ENCODE assay signal across 23 cellular contexts in genomic region chr7:114432627-114433026, GRCh38. TPM values are rescaled to one million over a fixed set of nuclear protein-coding genes. Genes with fewer than 3 reads are reported as not detected.
"Had no signal": no experiment of that assay in that cellular context is flagged by ENCODE, and none has a peak within 500 bp of the region (broad histone marks: within the 10 kb centered on the region; RNA-seq: fewer than 3 reads in every experiment).

No MANE protein-coding gene starts in this region.

- H3K36me3 ChIP-seq: brain microvascular endothelial cell, left lung, spleen, upper lobe of left lung had no signal

- H3K9me3 ChIP-seq: left lung, spleen, upper lobe of left lung had no signal

- ATAC-seq: activated CD8-positive, alpha-beta T cell treated with anti-CD3 and anti-CD28 coated beads, Interleukin-2, amount 10 ng/mL, durations not matched to agents 7 days and 5 days; activated naive CD4-positive, alpha-beta T cell treated with anti-CD3 and anti-CD28 coated beads, Interleukin-2, amount 50 U/mL, for 72 hours; left lung; stimulated activated naive CD8-positive, alpha-beta T cell treated with anti-CD3 and anti-CD28 coated beads, Interleukin-15, Interleukin-2, amounts not matched to agents 100 U/mL and 50 U/mL, for 24 hours had no signal

- H3K27me3 ChIP-seq: brain microvascular endothelial cell, hepatocyte, left lung, spleen, upper lobe of left lung had no signal

- H3K79me2 ChIP-seq: hepatocyte had no signal

- H3K4me2 ChIP-seq: hepatocyte had no signal

- H3K27ac ChIP-seq: brain microvascular endothelial cell, hepatocyte, left lung, spleen, upper lobe of left lung, VCaP had no signal

- H3K4me1 ChIP-seq: left lung, spleen, upper lobe of left lung had no signal

- DNase-seq: activated CD4-positive, alpha-beta T cell treated with anti-CD3 and anti-CD28 coated beads, Interleukin-2, amount 50 U/mL, for 1 hour; activated CD4-positive, CD25-positive, alpha-beta regulatory T cell treated with anti-CD3 and anti-CD28 coated beads, Interleukin-2, amount 50 U/mL, for 72 hours; activated CD8-positive, alpha-beta T cell treated with anti-CD3 and anti-CD28 coated beads, Interleukin-2, amount 10 ng/mL, durations not matched to agents 7 days and 5 days; activated gamma-delta T cell treated with Interleukin-2 at 50 U/mL for 16 hours; aorta; brain microvascular endothelial cell; caudate nucleus; effector CD4-positive, alpha-beta T cell; erythroblast; foreskin fibroblast; immature natural killer cell; kidney glomerular epithelial cell; left lung; naive B cell; spleen; stimulated activated CD4-positive, alpha-beta T cell treated with anti-CD3 and anti-CD28 coated beads, Interleukin-4, amount 100 ng/mL, for 24 hours; stimulated activated naive CD8-positive, alpha-beta T cell treated with anti-CD3 and anti-CD28 coated beads, Interleukin-15, Interleukin-2, amounts not matched to agents 100 U/mL and 50 U/mL, for 24 hours; upper lobe of left lung had no signal

- H3K4me3 ChIP-seq: hepatocyte, left lung, lung, spleen, upper lobe of left lung had no signal

- H2AFZ ChIP-seq: hepatocyte had no signal

RNA-seq across cellular contexts. Expression of gene FOXP2, which starts 18.0 kb away (rescaled TPM):
- total RNA-seq: activated CD8-positive, alpha-beta T cell treated with anti-CD3 and anti-CD28 coated beads, Interleukin-2, amount 10 ng/mL, durations not matched to agents 7 days and 5 days; activated naive CD4-positive, alpha-beta T cell treated with anti-CD3 and anti-CD28 coated beads, Interleukin-2, amount 50 U/mL, for 72 hours; T-helper 2 cell treated with Interferon-gamma antibody and Interleukin-4, amounts not matched to agents 100 ng/mL and 5 ng/mL, for 36 hours had no signal
- polyA plus RNA-seq: immature natural killer cell had no signal
